ENCODE assay signal across 27 cellular contexts in genomic region chr14:95887351-95887750, GRCh38. TPM values are rescaled to one million over a fixed set of nuclear protein-coding genes. Genes with fewer than 3 reads are reported as not detected.
"Had no signal": no experiment of that assay in that cellular context is flagged by ENCODE, and none has a peak within 500 bp of the region (broad histone marks: within the 10 kb centered on the region; RNA-seq: fewer than 3 reads in every experiment).

No MANE protein-coding gene starts in this region.

- FAIRE-seq: urothelium cell line had no signal

- H3K9me3 ChIP-seq: stomach, suprapubic skin, testis, thoracic aorta, thyroid gland, tibial artery, tibial nerve, transverse colon, upper lobe of left lung, upper lobe of right lung, uterus, vagina had no signal

- H3K36me3 ChIP-seq: stomach, suprapubic skin, thoracic aorta, thyroid gland, tibial artery, tibial nerve, transverse colon, upper lobe of left lung, upper lobe of right lung, uterus, vagina had no signal

- H3K27me3 ChIP-seq: testis, thyroid gland, tibial artery, tibial nerve, transverse colon, upper lobe of left lung, uterus, vagina had no signal

- H3K4me1 ChIP-seq: suprapubic skin, testis, transverse colon, upper lobe of left lung, upper lobe of right lung, uterus, vagina had no signal

- DNase-seq: stimulated activated CD4-positive, alpha-beta T cell treated with anti-CD3 and anti-CD28 coated beads, Interleukin-2, amount 100 ng/mL, for 48 hours; stimulated activated CD4-positive, alpha-beta T cell treated with anti-CD3 and anti-CD28 coated beads, Interleukin-4, amount 100 ng/mL, for 1 hour; stimulated activated CD4-positive, alpha-beta T cell treated with anti-CD3 and anti-CD28 coated beads, Interleukin-4, amount 100 ng/mL, for 24 hours; stimulated activated CD4-positive, alpha-beta T cell treated with anti-CD3 and anti-CD28 coated beads, Interleukin-4, amount 100 ng/mL, for 4 hours; stimulated activated CD8-positive, alpha-beta memory T cell treated with anti-CD3 and anti-CD28 coated beads, Interleukin-4, amount 100 ng/mL, for 48 hours; stimulated activated naive B cell treated with anti-CD40 and anti-IgM and Interleukin-4, amounts not matched to agents 10 μg/mL and 1 μg/mL and 100 μg/mL, for 72 hours; stimulated activated naive CD4-positive, alpha-beta T cell; stimulated activated naive CD4-positive, alpha-beta T cell treated with Interleukin-2 at 50 U/mL for 16 hours; stimulated activated naive CD8-positive, alpha-beta T cell treated with anti-CD3 and anti-CD28 coated beads, Interleukin-15, amount 100 ng/mL, for 72 hours; stimulated activated naive CD8-positive, alpha-beta T cell treated with anti-CD3 and anti-CD28 coated beads, Interleukin-15, Interleukin-2, amounts not matched to agents 100 U/mL and 50 U/mL, for 24 hours; stomach; testis; tibial artery; transverse colon; trophoblast cell; upper lobe of left lung; upper lobe of right lung; uterus had no signal

- H3K4me3 ChIP-seq: stomach, suprapubic skin, testis, thoracic aorta, thyroid gland, tibial artery, tibial nerve, transverse colon, upper lobe of left lung, upper lobe of right lung, uterus, vagina had no signal

- H3K27ac ChIP-seq: stomach, suprapubic skin, testis, thyroid gland, tibial artery, tibial nerve, transverse colon, upper lobe of left lung, upper lobe of right lung, uterus, vagina had no signal

RNA-seq across cellular contexts. Expression of gene TUNAR, which starts 10.7 kb away (rescaled TPM):
- total RNA-seq: subcutaneous adipose tissue, suprapubic skin, thoracic aorta, tibial nerve, transverse colon, upper lobe of right lung, ureter, urinary bladder, vagina had no signal
